In genomic region chr21:45589686-45590245, GRCh38 we compare ENCODE assay signal across 10 cellular contexts. TPM values are rescaled to one million over a fixed set of nuclear protein-coding genes. Genes with fewer than 3 reads are reported as not detected.
DNase-seq lines count a peak whose midpoint lies in the region; TF ChIP-seq lines count a peak whose summit lies in the region.
"Had no signal": no experiment of that assay in that cellular context is flagged by ENCODE, and none has a peak within 500 bp of the region (broad histone marks: within the 10 kb centered on the region; RNA-seq: fewer than 3 reads in every experiment).

No MANE protein-coding gene starts in this region.

- H2AFZ ChIP-seq in ACC112 (ENCODE audit: low read length, unreplicated experiment) = peak overlapping the region; percentile 16
- H2AFZ ChIP-seq in fibroblast of lung (ENCODE audit: low read length) = peak overlapping the region; percentile 20
- peak overlapping the region; percentile 51 for H2AFZ ChIP-seq in osteoblast (ENCODE audit: low read length)

- H3K27me3 ChIP-seq in ACC112 (ENCODE audit: insufficient read depth, low read length) (peaks cover 32% of the 10 kb centered on the region), fibroblast of lung (ENCODE audit: control insufficient read depth, insufficient read depth, low read length) (peaks cover 12% of the 10 kb centered on the region), osteoblast (ENCODE audit: insufficient read depth, low read length) (peaks cover 27% of the 10 kb centered on the region)

- TF ChIP-seq CTCF in fibroblast of lung (conservative IDR thresholded peaks at IDR 0.05 in 1 of 2, IDR thresholded peaks at IDR 0.05 in 1 of 2; ENCODE audit: low read depth in 1 of 2, low read length in 2 of 2) (no peak), osteoblast (IDR thresholded peaks at IDR 0.05; ENCODE audit: extremely low read depth, low read depth, low read length) (no peak)

- peaks cover 27% of the 10 kb centered on the region for H3K9me3 ChIP-seq in KOPT-K1 (ENCODE audit: insufficient read depth, low read length, poor library complexity, severe bottlenecking)
- no peaks in the 10 kb centered on the region for H3K9me3 ChIP-seq in fibroblast of lung (ENCODE audit: control insufficient read depth, insufficient read depth, low read depth, low read length)
- H3K9me3 ChIP-seq in osteoblast (ENCODE audit: low read depth, low read length) = peaks cover 5% of the 10 kb centered on the region

- H3K4me3 ChIP-seq in ACC112 (ENCODE audit: low read depth, low read length) (peak overlapping the region; percentile 43; the same call in 1 of the 2 replicates), fibroblast of lung (replicated peaks in 1 of 4; ENCODE audit: control extremely low read depth in 1 of 4, insufficient read depth in 1 of 4, low read depth in 3 of 4, low read length in 4 of 4) (peak overlapping the region in 3 of 4 experiments; percentile 2 to 39 (median 7)), osteoblast (ENCODE audit: insufficient read depth, low read length) (peak overlapping the region; percentile 58)

- DNase-seq in fibroblast of lung (ENCODE audit: low read depth in 2 of 2) = no peak
- no peak for DNase-seq in osteoblast (ENCODE audit: insufficient read length, low spot score, missing footprints)
- DNase-seq in activated CD4-positive, CD25-positive, alpha-beta regulatory T cell (lab: John Stamatoyannopoulos, UW) = no peak
- no peak for DNase-seq in COR-L47 (lab: John Stamatoyannopoulos, UW)
- no peak for DNase-seq in NCI-H2171 (lab: John Stamatoyannopoulos, UW)
- DNase-seq in activated CD4-positive, alpha-beta T cell treated with anti-CD3 and anti-CD28 coated beads, Interleukin-2, amount 50 U/mL, for 4 hours = no peak
- DNase-seq: HFFc6, NCI-H446 had no signal

- H3K27ac ChIP-seq in ACC112 (ENCODE audit: low read depth, low read length) (no peak overlapping the region), KOPT-K1 (ENCODE audit: low read depth, low read length, poor library complexity, severe bottlenecking) (peak overlapping the region; percentile 76), fibroblast of lung (ENCODE audit: insufficient read depth, low read length) (no peak overlapping the region), osteoblast (ENCODE audit: low read depth, low read length) (no peak overlapping the region)

- H3K79me2 ChIP-seq in ACC112 (ENCODE audit: control insufficient read depth, insufficient read depth, low read length, unreplicated experiment) (no peaks in the 10 kb centered on the region), fibroblast of lung (ENCODE audit: control insufficient read depth, insufficient read depth, low read length) (no peaks in the 10 kb centered on the region), osteoblast (ENCODE audit: insufficient read depth, low read length) (no peaks in the 10 kb centered on the region)

- H3K4me2 ChIP-seq in fibroblast of lung (ENCODE audit: extremely low read depth, insufficient read depth, low read length) (no peak overlapping the region), osteoblast (ENCODE audit: insufficient read depth, low read length) (peak overlapping the region; percentile 57)

- no peaks in the 10 kb centered on the region for H4K20me1 ChIP-seq in fibroblast of lung (ENCODE audit: control insufficient read depth, extremely low read depth, insufficient read depth, low read length)
- H4K20me1 ChIP-seq in osteoblast (ENCODE audit: insufficient read depth, low read length) = no peaks in the 10 kb centered on the region

- H3K36me3 ChIP-seq in ACC112 (ENCODE audit: insufficient read depth, low read length) (no peaks in the 10 kb centered on the region), KOPT-K1 (ENCODE audit: insufficient read depth, low read length) (no peaks in the 10 kb centered on the region), fibroblast of lung (ENCODE audit: control insufficient read depth, insufficient read depth, low read length) (no peaks in the 10 kb centered on the region), osteoblast (ENCODE audit: insufficient read depth, low read length) (no peaks in the 10 kb centered on the region)

- no peak overlapping the region for H3K9ac ChIP-seq in fibroblast of lung (ENCODE audit: insufficient read depth, low read length)

- H3K4me1 ChIP-seq in ACC112 (ENCODE audit: control insufficient read depth, insufficient read depth, low read length, unreplicated experiment) (no peaks in the 10 kb centered on the region), fibroblast of lung (ENCODE audit: control insufficient read depth, extremely low read depth, insufficient read depth, low read length) (no peaks in the 10 kb centered on the region), osteoblast (ENCODE audit: insufficient read depth, low read length) (no peaks in the 10 kb centered on the region)

RNA-seq across cellular contexts. Expression of gene SLC19A1, which starts 47.5 kb away (rescaled TPM):
- total RNA-seq in fibroblast of lung (2.1 and 2.6 TPM in 2 replicates), osteoblast (2.9 and 3.2 TPM in 2 replicates)
- polyA plus RNA-seq in fibroblast of lung = 1.7 and 3.9 TPM in 2 replicates
- 4.0 and 8.4 TPM in 2 replicates for polyA plus RNA-seq in fibroblast of lung (2012)
- 3.7 and 11.2 TPM in 2 replicates for polyA minus RNA-seq in fibroblast of lung (ENCODE audit: low replicate concordance)

RNA-seq across cellular contexts. Expression of gene PCBP3, which starts 53.8 kb away (rescaled TPM):
- total RNA-seq in fibroblast of lung (1.7 and 5.1 TPM in 2 replicates), osteoblast (1.1 and 1.2 TPM in 2 replicates)
- polyA plus RNA-seq in fibroblast of lung = 0.51 and 0.61 TPM in 2 replicates
- polyA plus RNA-seq in fibroblast of lung (2012) = 1.5 and 1.6 TPM in 2 replicates
- polyA minus RNA-seq in fibroblast of lung (ENCODE audit: low replicate concordance) = 2.6 TPM in 1 of 2 replicates, not detected in the other
- total RNA-seq: HFFc6 had no signal

Comparison
In these comparisons a context has a peak if more than half of its experiments do, and no peak if none do; other contexts are left out.
1. H3K4me3 ChIP-seq: peak in every context shown above with its lines; median percentile 58 in osteoblast; 43 in ACC112; 7 in fibroblast of lung.